Comparison of ENCODE assay signal across 20 cellular contexts in the genomic region with DNA sequence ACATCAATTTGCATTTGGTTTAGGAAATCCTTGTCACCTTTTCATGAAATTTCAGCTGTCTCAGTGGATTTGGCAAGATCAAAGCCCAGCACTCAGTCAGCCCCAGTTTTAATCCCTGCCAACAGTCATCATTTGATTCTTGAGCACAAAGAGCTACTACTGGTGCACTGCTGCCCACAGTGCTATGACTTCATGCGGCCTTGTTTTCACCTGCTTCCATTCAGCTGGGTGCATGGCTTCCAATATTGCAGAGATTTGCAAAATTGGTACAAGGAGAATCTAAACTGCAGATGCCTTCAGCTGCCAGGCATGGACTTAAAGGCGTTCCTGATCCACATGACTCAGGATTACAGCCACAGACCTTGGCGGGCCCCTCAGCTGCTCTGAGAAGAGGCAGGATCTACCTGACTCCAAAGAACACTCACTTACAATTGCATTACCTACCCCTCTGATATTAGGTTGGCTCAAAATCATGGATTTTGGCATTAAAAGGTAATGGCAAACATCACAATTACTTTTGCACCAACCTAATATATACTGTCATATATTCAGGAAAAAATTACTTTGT.
"Had no signal": no experiment of that assay in that cellular context is flagged by ENCODE, and none has a peak within 500 bp of the region (broad histone marks: within the 10 kb centered on the region; RNA-seq: fewer than 3 reads in every experiment).

No MANE protein-coding gene starts in this region.

- ATAC-seq: activated CD8-positive, alpha-beta T cell treated with anti-CD3 and anti-CD28 coated beads, Interleukin-2, amount 10 ng/mL, durations not matched to agents 7 days and 5 days; activated naive CD8-positive, alpha-beta T cell treated with anti-CD3 and anti-CD28 coated beads, Interleukin-2, amount 50 U/mL, for 24 hours; activated T-cell treated with anti-CD3 and anti-CD28 coated beads, Interleukin-2, amount 50 U/mL, for 4 hours; lower lobe of right lung had no signal

- H3K9me3 ChIP-seq: lower lobe of right lung, right atrium auricular region had no signal

- H3K4me3 Mint-ChIP-seq: activated CD8-positive, alpha-beta T cell treated with anti-CD3 and anti-CD28 coated beads, Interleukin-2, amount 10 ng/mL, durations not matched to agents 7 days and 5 days; activated naive CD4-positive, alpha-beta T cell treated with anti-CD3 and anti-CD28 coated beads, Interleukin-2, amount 10 ng/mL, durations not matched to agents 7 days and 5 days; activated naive CD8-positive, alpha-beta T cell treated with anti-CD3 and anti-CD28 coated beads, Interleukin-2, amount 50 U/mL, for 24 hours; activated T-cell treated with anti-CD3 and anti-CD28 coated beads, Interleukin-2, amount 50 U/mL, for 4 hours; dendritic cell treated with granulocyte-macrophage colony-stimulating factor and Interleukin-4, amounts not matched to agents 40 ng/mL and 50 ng/mL, for 4 days; nephron; stimulated activated naive CD8-positive, alpha-beta T cell treated with anti-CD3 and anti-CD28 coated beads, Interleukin-15, Interleukin-2, amounts not matched to agents 100 ng/mL and 50 ng/mL, for 24 hours had no signal

- H3K27ac ChIP-seq: hepatocyte, lower lobe of right lung, right atrium auricular region had no signal

- DNase-seq: activated CD4-positive, alpha-beta T cell treated with anti-CD3 and anti-CD28 coated beads for 48 hours; activated CD4-positive, CD25-positive, alpha-beta regulatory T cell; activated CD8-positive, alpha-beta T cell treated with anti-CD3 and anti-CD28 coated beads, Interleukin-2, amount 10 ng/mL, durations not matched to agents 7 days and 5 days; activated naive CD4-positive, alpha-beta T cell treated with anti-CD3 and anti-CD28 coated beads, Interleukin-2, amount 10 ng/mL, durations not matched to agents 7 days and 5 days; activated naive CD8-positive, alpha-beta T cell treated with anti-CD3 and anti-CD28 coated beads, Interleukin-2, amount 50 U/mL, for 24 hours; activated T-cell treated with anti-CD3 and anti-CD28 coated beads, Interleukin-2, amount 50 U/mL, for 4 hours; aorta; effector CD8-positive, alpha-beta T cell; lower lobe of right lung; midbrain; occipital lobe; stimulated activated CD4-positive, alpha-beta T cell treated with anti-CD3 and anti-CD28 coated beads, Interleukin-12 subunit alpha, Interleukin-12 subunit beta, amount 100 ng/mL, for 4 hours; stimulated activated CD4-positive, alpha-beta T cell treated with anti-CD3 and anti-CD28 coated beads, Interleukin-1b, Interleukin-23, amount 100 ng/mL, for 48 hours; trophoblast cell had no signal

- H3K36me3 ChIP-seq: lower lobe of right lung, right atrium auricular region had no signal

- H3K27me3 Mint-ChIP-seq: activated naive CD4-positive, alpha-beta T cell treated with anti-CD3 and anti-CD28 coated beads, Interleukin-2, amount 10 ng/mL, durations not matched to agents 7 days and 5 days; activated naive CD8-positive, alpha-beta T cell treated with anti-CD3 and anti-CD28 coated beads, Interleukin-2, amount 50 U/mL, for 24 hours; dendritic cell treated with granulocyte-macrophage colony-stimulating factor and Interleukin-4, amounts not matched to agents 40 ng/mL and 50 ng/mL, for 4 days; progenitor cell of endocrine pancreas; stimulated activated naive CD8-positive, alpha-beta T cell treated with anti-CD3 and anti-CD28 coated beads, Interleukin-15, Interleukin-2, amounts not matched to agents 100 ng/mL and 50 ng/mL, for 24 hours had no signal

- H3K27me3 ChIP-seq: hepatocyte, right atrium auricular region had no signal

- H3K4me1 ChIP-seq: lower lobe of right lung, right atrium auricular region had no signal

- H3K4me3 ChIP-seq: hepatocyte, lower lobe of right lung, right atrium auricular region had no signal

- H3K36me3 Mint-ChIP-seq: activated naive CD4-positive, alpha-beta T cell treated with anti-CD3 and anti-CD28 coated beads, Interleukin-2, amount 10 ng/mL, durations not matched to agents 7 days and 5 days had no signal

- H3K4me1 Mint-ChIP-seq: activated naive CD4-positive, alpha-beta T cell treated with anti-CD3 and anti-CD28 coated beads, Interleukin-2, amount 10 ng/mL, durations not matched to agents 7 days and 5 days; activated naive CD8-positive, alpha-beta T cell treated with anti-CD3 and anti-CD28 coated beads, Interleukin-2, amount 50 U/mL, for 24 hours had no signal

- H3K27ac Mint-ChIP-seq: activated CD8-positive, alpha-beta T cell treated with anti-CD3 and anti-CD28 coated beads, Interleukin-2, amount 10 ng/mL, durations not matched to agents 7 days and 5 days; activated naive CD4-positive, alpha-beta T cell treated with anti-CD3 and anti-CD28 coated beads, Interleukin-2, amount 10 ng/mL, durations not matched to agents 7 days and 5 days; activated naive CD8-positive, alpha-beta T cell treated with anti-CD3 and anti-CD28 coated beads, Interleukin-2, amount 50 U/mL, for 24 hours; dendritic cell treated with granulocyte-macrophage colony-stimulating factor and Interleukin-4, amounts not matched to agents 40 ng/mL and 50 ng/mL, for 4 days; nephron; progenitor cell of endocrine pancreas; stimulated activated naive CD8-positive, alpha-beta T cell treated with anti-CD3 and anti-CD28 coated beads, Interleukin-15, Interleukin-2, amounts not matched to agents 100 ng/mL and 50 ng/mL, for 24 hours had no signal
